ENCODE assay signal across 15 cellular contexts in the genomic region with DNA sequence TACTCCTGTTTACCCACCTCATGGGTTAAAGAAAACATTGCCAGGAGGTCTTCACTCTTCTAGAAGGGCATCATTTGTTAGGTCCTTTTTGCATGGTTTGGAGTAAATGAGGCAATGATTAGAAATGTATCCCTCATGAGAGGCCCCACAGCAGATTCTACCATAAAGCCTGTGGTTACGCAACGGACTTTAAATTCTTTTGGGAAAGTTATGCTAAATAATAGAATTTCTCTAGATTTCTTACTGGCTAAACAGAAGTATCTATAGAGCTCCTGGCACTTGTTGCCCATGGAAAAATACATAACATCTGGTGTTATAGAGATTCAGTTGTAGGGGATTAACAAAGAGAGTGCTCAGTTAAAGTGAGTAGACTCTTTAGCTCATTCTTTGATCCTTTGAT.
"Had no signal": no experiment of that assay in that cellular context is flagged by ENCODE, and none has a peak within 500 bp of the region (broad histone marks: within the 10 kb centered on the region; RNA-seq: fewer than 3 reads in every experiment).

No MANE protein-coding gene starts in this region.

- H3K9me3 ChIP-seq: colonic mucosa, gastrocnemius medialis, heart right ventricle had no signal

- H3K27ac ChIP-seq: colonic mucosa, gastrocnemius medialis, heart right ventricle had no signal

- H3K4me3 ChIP-seq: colonic mucosa, gastrocnemius medialis, heart right ventricle, smooth muscle cell had no signal

- H3K4me2 ChIP-seq: smooth muscle cell had no signal

- ATAC-seq: gastrocnemius medialis, heart right ventricle, left lobe of liver, natural killer cell, right cardiac atrium had no signal

- DNase-seq: colonic mucosa; effector CD4-positive, alpha-beta T cell; endodermal cell; erythroblast; gastrocnemius medialis; heart right ventricle; hypothalamus; islet precursor cell; natural killer cell; right cardiac atrium; stimulated activated CD4-positive, alpha-beta T cell treated with anti-CD3 and anti-CD28 coated beads, Interleukin-2, amount 100 ng/mL, for 48 hours; stimulated activated naive CD4-positive, alpha-beta T cell treated with Interleukin-2 at 50 U/mL for 16 hours; trophoblast cell had no signal

- H3K4me1 ChIP-seq: colonic mucosa, gastrocnemius medialis, heart right ventricle had no signal

- H3K36me3 ChIP-seq: colonic mucosa, gastrocnemius medialis, heart right ventricle had no signal

- H3K27me3 ChIP-seq: colonic mucosa had no signal
